9 cellular contexts compared by ENCODE assay signal in the genomic region with DNA sequence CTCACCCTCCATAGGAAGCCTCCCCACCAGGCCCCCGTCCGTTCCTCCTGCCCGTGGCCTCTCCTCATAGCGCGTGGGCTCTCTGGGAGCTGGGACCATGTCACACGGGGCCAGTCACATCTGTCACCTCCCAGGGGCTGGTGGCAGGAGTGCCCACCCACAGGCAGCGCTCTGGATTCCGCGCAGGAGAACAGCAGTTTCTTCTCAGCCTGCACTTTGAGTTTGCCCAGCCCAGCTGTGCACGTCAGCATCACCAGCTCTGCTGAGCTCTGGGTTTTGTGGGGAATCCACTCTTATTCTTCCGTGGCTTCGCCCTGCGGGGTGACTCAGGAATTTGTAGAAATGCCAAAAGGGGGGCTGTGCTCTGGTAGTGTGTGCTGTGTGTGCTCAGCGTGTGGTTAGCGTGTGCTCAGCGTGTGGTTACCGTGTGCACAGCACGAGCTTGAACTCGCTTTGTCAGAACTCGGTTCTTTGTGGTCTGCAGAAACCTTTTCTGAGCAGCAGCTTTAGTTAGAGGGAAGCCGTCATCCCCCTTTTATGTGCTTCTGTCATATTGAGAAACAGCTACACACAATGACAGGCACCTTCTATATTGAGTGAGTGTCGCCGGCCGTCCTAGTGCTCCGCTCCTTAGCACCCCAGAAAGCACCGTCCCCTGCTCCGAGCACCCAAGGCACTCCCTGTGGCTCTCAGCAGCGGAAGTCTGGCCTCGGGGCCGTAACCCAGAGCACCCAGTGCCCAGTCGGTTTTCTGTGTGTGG. TPM values are rescaled to one million over a fixed set of nuclear protein-coding genes. Genes with fewer than 3 reads are reported as not detected.
DNase-seq lines count a peak whose midpoint lies in the region; ATAC-seq and TF ChIP-seq lines count a peak whose summit lies in the region.
"Had no signal": no experiment of that assay in that cellular context is flagged by ENCODE, and none has a peak within 500 bp of the region (broad histone marks: within the 10 kb centered on the region; RNA-seq: fewer than 3 reads in every experiment).

No MANE protein-coding gene starts in this region.

- no peak overlapping the region for H3K4me3 ChIP-seq in HL-60 (replicated peaks; ENCODE audit: insufficient read depth, low read length)

- H3K79me2 ChIP-seq in H9 (ENCODE audit: insufficient read depth, low read length) = no peaks in the 10 kb centered on the region; the same call in 1 of the 2 replicates

- no peak overlapping the region for H3K18ac ChIP-seq in H9 (ENCODE audit: insufficient read length, low read depth, low read length)

- no peak for TF ChIP-seq CTCF in HL-60 (IDR thresholded peaks at IDR 0.05; ENCODE audit: insufficient read depth, low read length)
- no peak for TF ChIP-seq CTCF in endothelial cell (IDR thresholded peaks at IDR 0.05; ENCODE audit: unreplicated experiment)
- no peak for TF ChIP-seq CTCF in H9 (conservative IDR thresholded peaks at IDR 0.05)

- H3K27ac ChIP-seq in HL-60 (replicated peaks) = peak overlapping the region; percentile 73
- no peak overlapping the region for H3K27ac ChIP-seq in H9 (ENCODE audit: insufficient read length, low read depth, low read length)

- H3K4ac ChIP-seq in H9 (ENCODE audit: low read depth, low read length) = no peak overlapping the region

- H3K9me3 Mint-ChIP-seq in activated CD4-positive, alpha-beta memory T cell treated with anti-CD3 and anti-CD28 coated beads, Interleukin-2, amount 10 ng/mL, durations not matched to agents 7 days and 5 days = no peaks in the 10 kb centered on the region
- no peaks in the 10 kb centered on the region for H3K9me3 Mint-ChIP-seq in central memory CD8-positive, alpha-beta T cell
- H3K9me3 Mint-ChIP-seq in endothelial cell (ENCODE audit: unreplicated experiment) (no peaks in the 10 kb centered on the region), H9 (no peaks in the 10 kb centered on the region)

- WGBS in H9 (ENCODE audit: extremely low coverage, insufficient read length, low lambda C conversion rate) = no CpG with 5 or more reads among the region's 31 CpGs

- H3K14ac ChIP-seq in H9 (ENCODE audit: insufficient read depth, low read length) = no peak overlapping the region

- H4K20me1 ChIP-seq in H9 (ENCODE audit: control insufficient read depth, insufficient read depth, insufficient read length) = no peaks in the 10 kb centered on the region

- H3K56ac ChIP-seq in H9 (ENCODE audit: insufficient read length, low read depth, low read length) = no peak overlapping the region

- H2BK5ac ChIP-seq in H9 (ENCODE audit: insufficient read length, low read length) = no peak overlapping the region

- H3K4me3 Mint-ChIP-seq in activated CD4-positive, alpha-beta memory T cell treated with anti-CD3 and anti-CD28 coated beads, Interleukin-2, amount 10 ng/mL, durations not matched to agents 7 days and 5 days = peak overlapping the region; percentile 44
- H3K4me3 Mint-ChIP-seq in central memory CD8-positive, alpha-beta T cell = peak overlapping the region; percentile 92
- H3K4me3 Mint-ChIP-seq in endothelial cell (ENCODE audit: unreplicated experiment) (no peak overlapping the region), H9 (no peak overlapping the region; a peak in 1 of 5 replicates)

- peaks cover 37% of the 10 kb centered on the region for H3K36me3 Mint-ChIP-seq in activated CD4-positive, alpha-beta memory T cell treated with anti-CD3 and anti-CD28 coated beads, Interleukin-2, amount 10 ng/mL, durations not matched to agents 7 days and 5 days (ENCODE audit: low read depth)
- peaks cover 16% of the 10 kb centered on the region for H3K36me3 Mint-ChIP-seq in central memory CD8-positive, alpha-beta T cell (ENCODE audit: insufficient read depth)
- H3K36me3 Mint-ChIP-seq in endothelial cell (ENCODE audit: low read depth, unreplicated experiment) = peaks cover 11% of the 10 kb centered on the region
- H3K36me3 Mint-ChIP-seq in H9 (ENCODE audit: insufficient read depth in 1 of 3, low read depth in 3 of 3) = peaks cover 0 to 23% (median 11%) of the 10 kb centered on the region in 3 experiments; a peak in 4 of 7 replicates

- no peak overlapping the region for H2AK5ac ChIP-seq in H9 (ENCODE audit: insufficient read length, low read length)

- no peak overlapping the region for H2BK15ac ChIP-seq in H9 (ENCODE audit: low read depth, low read length)

- H2BK20ac ChIP-seq in H9 (ENCODE audit: low read depth, low read length, poor library complexity, severe bottlenecking) = no peak overlapping the region

- no peak overlapping the region for H3K4me2 ChIP-seq in H9 (ENCODE audit: insufficient read depth, insufficient read length, low read length)

- no peaks in the 10 kb centered on the region for H3K4me1 ChIP-seq in H9 (ENCODE audit: insufficient read depth, low read length)

- no peak overlapping the region for H3K23ac ChIP-seq in H9 (ENCODE audit: insufficient read length, low read depth, low read length)

- DNase-seq in HL-60 (ENCODE audit: low read depth in 1 of 2, low spot score in 1 of 2) (peak in 1 of 2 experiments; percentile 55), NCI-H69 (lab: John Stamatoyannopoulos, UW) (no peak), endothelial cell (ENCODE audit: low spot score) (no peak), H9 (no peak)
- peak; percentile 55 for DNase-seq in activated CD4-positive, alpha-beta memory T cell treated with anti-CD3 and anti-CD28 coated beads, Interleukin-2, amount 10 ng/mL, durations not matched to agents 7 days and 5 days
- peak; percentile 41 to 54 for DNase-seq in central memory CD8-positive, alpha-beta T cell (ENCODE audit: low spot score in 2 of 2)
- DNase-seq in stimulated activated CD4-positive, alpha-beta T cell treated with anti-CD3 and anti-CD28 coated beads, TNF-alpha, amount 100 ng/mL, for 4 hours (ENCODE audit: low read depth in 3 of 3) = peak in 2 of 3 experiments; percentile 18 to 42
- DNase-seq: NCI-H1436 treated with DMSO at 0.1 percent for 48 hours had no signal

- H2AFZ ChIP-seq in H9 (ENCODE audit: low read length) = no peak overlapping the region

- no peak overlapping the region for H3T11ph ChIP-seq in H9 (ENCODE audit: low read length)

- no peak overlapping the region for H4K5ac ChIP-seq in H9 (ENCODE audit: insufficient read length, low read depth, low read length)

- no peak overlapping the region for H4K8ac ChIP-seq in H9 (replicated peaks; ENCODE audit: insufficient read length, low read depth, low read length)

- H2BK12ac ChIP-seq in H9 (ENCODE audit: insufficient read length, low read depth, low read length) = no peak overlapping the region

- H3K27me3 ChIP-seq in HL-60 (ENCODE audit: insufficient read depth, poor library complexity, severe bottlenecking) = no peaks in the 10 kb centered on the region
- no peaks in the 10 kb centered on the region; the same call in 1 of the 2 replicates for H3K27me3 ChIP-seq in H9 (ENCODE audit: insufficient read depth, low read length)

- H3K9me3 ChIP-seq in H9 (ENCODE audit: control insufficient read depth, low read depth, low read length) = no peaks in the 10 kb centered on the region

- H3K23me2 ChIP-seq in H9 (ENCODE audit: insufficient read length, low read depth, low read length, poor library complexity, severe bottlenecking) = peaks cover 3% of the 10 kb centered on the region

- CTCF ChIA-PET in activated CD4-positive, alpha-beta memory T cell treated with anti-CD3 and anti-CD28 coated beads, Interleukin-2, amount 10 ng/mL, durations not matched to agents 7 days and 5 days (lab: Charles Lee) = interaction anchor here (1.1 to 1.4 kb wide), 3 partner anchors 19 to 240 kb away, joined by 3 read pairs; no protein-coding TSS in a partner anchor

- H2BK120ac ChIP-seq in H9 (ENCODE audit: low read depth, low read length, poor library complexity, severe bottlenecking) = no peak overlapping the region

- POLR2A ChIA-PET in activated CD4-positive, alpha-beta memory T cell treated with anti-CD3 and anti-CD28 coated beads, Interleukin-2, amount 10 ng/mL, durations not matched to agents 7 days and 5 days (lab: Charles Lee) = interaction anchor here (0.9 to 2.4 kb wide), 4 partner anchors 19 to 316 kb away, joined by 3 to 17 read pairs (median 3); no protein-coding TSS in a partner anchor

- no peak overlapping the region for H3K9ac ChIP-seq in H9 (ENCODE audit: extremely low read depth, insufficient read length, low read length)

- H3K27me3 Mint-ChIP-seq in activated CD4-positive, alpha-beta memory T cell treated with anti-CD3 and anti-CD28 coated beads, Interleukin-2, amount 10 ng/mL, durations not matched to agents 7 days and 5 days = no peaks in the 10 kb centered on the region
- H3K27me3 Mint-ChIP-seq in central memory CD8-positive, alpha-beta T cell = no peaks in the 10 kb centered on the region
- peaks cover 10% of the 10 kb centered on the region for H3K27me3 Mint-ChIP-seq in endothelial cell (ENCODE audit: unreplicated experiment)
- peaks cover 20% of the 10 kb centered on the region for H3K27me3 Mint-ChIP-seq in H9 (ENCODE audit: low read depth)

- no peak overlapping the region for H4K91ac ChIP-seq in H9 (ENCODE audit: insufficient read length, low read depth, low read length)

- H3K79me1 ChIP-seq in H9 (ENCODE audit: insufficient read depth, low read depth, low read length, poor library complexity, severe bottlenecking) = no peaks in the 10 kb centered on the region

- peak overlapping the region; percentile 88 for H3K27ac Mint-ChIP-seq in activated CD4-positive, alpha-beta memory T cell treated with anti-CD3 and anti-CD28 coated beads, Interleukin-2, amount 10 ng/mL, durations not matched to agents 7 days and 5 days
- peak overlapping the region; percentile 95 for H3K27ac Mint-ChIP-seq in central memory CD8-positive, alpha-beta T cell (ENCODE audit: low read depth)
- no peak overlapping the region for H3K27ac Mint-ChIP-seq in endothelial cell (ENCODE audit: unreplicated experiment)
- H3K27ac Mint-ChIP-seq in H9 = peak overlapping the region in 1 of 3 experiments; percentile 44; a peak in 2 of 7 replicates

- peaks cover 74% of the 10 kb centered on the region for H3K4me1 Mint-ChIP-seq in activated CD4-positive, alpha-beta memory T cell treated with anti-CD3 and anti-CD28 coated beads, Interleukin-2, amount 10 ng/mL, durations not matched to agents 7 days and 5 days
- H3K4me1 Mint-ChIP-seq in central memory CD8-positive, alpha-beta T cell = peaks cover 54% of the 10 kb centered on the region
- H3K4me1 Mint-ChIP-seq in endothelial cell (ENCODE audit: unreplicated experiment) (peaks cover 11% of the 10 kb centered on the region), H9 (peaks cover 37 to 40% of the 10 kb centered on the region in 2 experiments)

- ATAC-seq in central memory CD8-positive, alpha-beta T cell (replicated peaks; ENCODE audit: extremely low read depth, poor library complexity, severe bottlenecking) = peak; percentile 67
- no peak for ATAC-seq in HG02973 (IDR thresholded peaks at IDR 0.05; ENCODE audit: unreplicated experiment)

RNA-seq across cellular contexts. Expression of a gene that starts 3.3 kb away (rescaled TPM):
- total RNA-seq in activated CD4-positive, alpha-beta memory T cell treated with anti-CD3 and anti-CD28 coated beads, Interleukin-2, amount 10 ng/mL, durations not matched to agents 7 days and 5 days = 10 to 100 TPM; 44.4 to 45.3 TPM
- 28.2 TPM for total RNA-seq in endothelial cell (ENCODE audit: unreplicated experiment)
- total RNA-seq in H9 (2021) = 22.3 and 31.3 TPM in 2 replicates

Comparison
In these comparisons a context has a peak if more than half of its experiments do, and no peak if none do; other contexts are left out.
1. DNase-seq: peak in activated CD4-positive, alpha-beta memory T cell treated with anti-CD3 and anti-CD28 coated beads, Interleukin-2, amount 10 ng/mL, durations not matched to agents 7 days and 5 days (single experiment), central memory CD8-positive, alpha-beta T cell (2 of 2) and stimulated activated CD4-positive, alpha-beta T cell treated with anti-CD3 and anti-CD28 coated beads, TNF-alpha, amount 100 ng/mL, for 4 hours (2 of 3); none in NCI-H69 (single experiment), endothelial cell (single experiment) and H9 (single experiment).
2. H3K4me3 Mint-ChIP-seq: peak in activated CD4-positive, alpha-beta memory T cell treated with anti-CD3 and anti-CD28 coated beads, Interleukin-2, amount 10 ng/mL, durations not matched to agents 7 days and 5 days (single experiment) and central memory CD8-positive, alpha-beta T cell (single experiment); none in endothelial cell (single experiment) and H9 (0 of 2).